ENCODE assay signal across 8 cellular contexts in the genomic region with DNA sequence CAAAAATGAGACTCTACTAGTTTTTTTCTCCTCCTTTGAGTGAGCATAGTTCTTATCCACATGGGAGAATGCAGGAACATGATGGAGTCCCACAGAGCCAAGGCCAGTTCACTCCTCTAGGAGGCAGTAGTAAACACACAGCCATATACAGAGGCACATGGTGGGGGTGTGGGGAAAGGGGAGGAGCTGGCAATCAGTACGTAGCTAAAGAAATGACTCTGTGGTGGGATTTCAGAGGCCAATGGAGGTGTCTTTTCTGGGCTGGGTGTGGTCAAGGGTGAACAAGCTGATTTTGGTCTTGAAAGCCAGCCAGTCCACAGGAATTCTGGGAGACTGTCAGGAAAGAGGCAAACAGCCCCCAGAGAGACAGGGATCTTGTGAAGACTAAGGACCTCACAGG. TPM values are rescaled to one million over a fixed set of nuclear protein-coding genes. Genes with fewer than 3 reads are reported as not detected.
DNase-seq lines count a peak whose midpoint lies in the region; ATAC-seq and TF ChIP-seq lines count a peak whose summit lies in the region.

No MANE protein-coding gene starts in this region.

- H3K36me3 Mint-ChIP-seq in WTC11 = no peaks in the 10 kb centered on the region
- H3K36me3 Mint-ChIP-seq in natural killer cell treated with Interleukin-12 subunit alpha and Interleukin-12 subunit beta and Interleukin-15 and Interleukin-18, amount 100 ng/mL, for 72 hours = no peaks in the 10 kb centered on the region

- H3K27ac Mint-ChIP-seq in WTC11 = no peak overlapping the region
- H3K27ac Mint-ChIP-seq in natural killer cell treated with Interleukin-12 subunit alpha and Interleukin-12 subunit beta and Interleukin-15 and Interleukin-18, amount 100 ng/mL, for 72 hours = peak overlapping the region in 1 of 2 donors; percentile 48

- no peak for DNase-seq in AG09319 (ENCODE audit: extremely low read depth, low read depth)
- DNase-seq in NCI-H146 (lab: John Stamatoyannopoulos, UW) = peak; percentile 72
- peak; percentile 77 for DNase-seq in WTC11 (ENCODE audit: low spot score)
- peak; percentile 77 for DNase-seq in dermis blood vessel endothelial cell
- peak; percentile 79 for DNase-seq in natural killer cell treated with Interleukin-12 subunit alpha and Interleukin-12 subunit beta and Interleukin-15 and Interleukin-18, amount 100 ng/mL, for 72 hours (ENCODE audit: low spot score)
- DNase-seq in cortex of kidney (lab: John Stamatoyannopoulos, UW) = no peak
- no peak for DNase-seq in hippocampal formation (lab: John Stamatoyannopoulos, UW)

- H3K4me3 Mint-ChIP-seq in WTC11 = no peak overlapping the region
- H3K4me3 Mint-ChIP-seq in natural killer cell treated with Interleukin-12 subunit alpha and Interleukin-12 subunit beta and Interleukin-15 and Interleukin-18, amount 100 ng/mL, for 72 hours = no peak overlapping the region

- no peaks in the 10 kb centered on the region for H3K9me3 Mint-ChIP-seq in WTC11
- no peaks in the 10 kb centered on the region for H3K9me3 Mint-ChIP-seq in natural killer cell treated with Interleukin-12 subunit alpha and Interleukin-12 subunit beta and Interleukin-15 and Interleukin-18, amount 100 ng/mL, for 72 hours

- POLR2A ChIA-PET in WTC11 (lab: Charles Lee) = interaction anchor here (0.5 kb wide), 1 partner anchor 269 kb away, joined by 3 read pairs; no protein-coding TSS in a partner anchor

- CTCF ChIA-PET in WTC11 (lab: Charles Lee) = interaction anchor here (0.5 to 2.2 kb wide), 62 partner anchors 8 to 677 kb away, joined by 3 to 31 read pairs (median 4); partner anchors contain the start of genes CLPX, DENND4A and INTS14

- TF ChIP-seq CTCF in AG09319 (IDR thresholded peaks at IDR 0.05; ENCODE audit: low read depth, low read length) (peak; percentile 30), WTC11 (IDR thresholded peaks at IDR 0.05) (0 out of 2 replicates have a peak, but pooled peaks have one; percentile 16)

- peaks cover 23% of the 10 kb centered on the region for H3K4me1 Mint-ChIP-seq in WTC11
- peaks cover 22% of the 10 kb centered on the region in 2 donors for H3K4me1 Mint-ChIP-seq in natural killer cell treated with Interleukin-12 subunit alpha and Interleukin-12 subunit beta and Interleukin-15 and Interleukin-18, amount 100 ng/mL, for 72 hours (ENCODE audit: low read depth in 2 of 2)

- H3K27me3 Mint-ChIP-seq in WTC11 (ENCODE audit: low read depth) = no peaks in the 10 kb centered on the region
- no peaks in the 10 kb centered on the region for H3K27me3 Mint-ChIP-seq in natural killer cell treated with Interleukin-12 subunit alpha and Interleukin-12 subunit beta and Interleukin-15 and Interleukin-18, amount 100 ng/mL, for 72 hours

- peak; percentile 58 for ATAC-seq in GM19397 (IDR thresholded peaks at IDR 0.05; ENCODE audit: unreplicated experiment)
- peak; percentile 99 for ATAC-seq in WTC11
- ATAC-seq in natural killer cell treated with Interleukin-12 subunit alpha and Interleukin-12 subunit beta and Interleukin-15 and Interleukin-18, amount 100 ng/mL, for 72 hours = peak; percentile 92 to 95

TF ChIP-seq in WTC11, 78 proteins besides CTCF, POLR2A, EP300 and RAD21:
- TF ChIP-seq NFYB (CRISPR knock-in tag; conservative IDR thresholded peaks at IDR 0.05; ENCODE audit: low read depth) (no peak), FOXK1 (CRISPR knock-in tag; IDR thresholded peaks at IDR 0.05) (peak; percentile 52; the same call in 1 of the 2 replicates), MXD4 (CRISPR knock-in tag; IDR thresholded peaks at IDR 0.05; ENCODE audit: borderline replicate concordance) (no peak), SP1 (CRISPR knock-in tag; conservative IDR thresholded peaks at IDR 0.05) (peak; percentile 59; the same call in 1 of the 2 replicates)
- TF ChIP-seq, protein P1, sequence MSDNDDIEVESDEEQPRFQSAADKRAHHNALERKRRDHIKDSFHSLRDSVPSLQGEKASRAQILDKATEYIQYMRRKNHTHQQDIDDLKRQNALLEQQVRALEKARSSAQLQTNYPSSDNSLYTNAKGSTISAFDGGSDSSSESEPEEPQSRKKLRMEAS (CRISPR knock-in tag; IDR thresholded peaks at IDR 0.05) = peak; percentile 44; the same call in 1 of the 2 replicates

RNA-seq across cellular contexts. Expression of gene RAB11A, which starts 6.6 kb away (rescaled TPM):
- total RNA-seq in WTC11 (2021) (223 to 245 TPM (median 224 TPM) in 3 replicates), dermis blood vessel endothelial cell (485 and 795 TPM in 2 replicates)
- 100 to 1,000 TPM; 101 to 164 TPM for total RNA-seq in natural killer cell treated with Interleukin-12 subunit alpha and Interleukin-12 subunit beta and Interleukin-15 and Interleukin-18, amount 100 ng/mL, for 72 hours

Comparison
In these comparisons a context has a peak if more than half of its experiments do, and no peak if none do; other contexts are left out.
1. DNase-seq: peak in NCI-H146 (single experiment), WTC11 (single experiment), dermis blood vessel endothelial cell (single experiment) and natural killer cell treated with Interleukin-12 subunit alpha and Interleukin-12 subunit beta and Interleukin-15 and Interleukin-18, amount 100 ng/mL, for 72 hours (single experiment); none in AG09319 (single experiment), cortex of kidney (single experiment) and hippocampal formation (0 of 2).
2. Peak in every context shown above with its lines, with median percentiles within 50 percentile points of each other: ATAC-seq.